Comparison of ENCODE assay signal across 1 cellular context in genomic region chr2:120503793-120504571, GRCh38.
TF ChIP-seq lines count a peak whose summit lies in the region.

No MANE protein-coding gene starts in this region.

TF ChIP-seq in HepG2, 621 proteins besides CTCF, POLR2A, EP300 and RAD21 (continued from another document):
- no peak for TF ChIP-seq ZNF281 (CRISPR knock-in tag; IDR thresholded peaks at IDR 0.05; ENCODE audit: borderline replicate concordance)
- TF ChIP-seq MAFK (conservative IDR thresholded peaks at IDR 0.05 in 1 of 2, IDR thresholded peaks at IDR 0.05 in 1 of 2; ENCODE audit: low read length in 2 of 2) = peak; percentile 18 to 30; a peak in 1 of 4 replicates
- 0 out of 2 replicates have a peak, but pooled peaks have one; percentile 36 for TF ChIP-seq ARNTL (CRISPR knock-in tag; IDR thresholded peaks at IDR 0.05)
- peak; percentile 58 for TF ChIP-seq RFX1 (IDR thresholded peaks at IDR 0.05)
- TF ChIP-seq BHLHE40 (IDR thresholded peaks at IDR 0.05; ENCODE audit: low read length) = peak; percentile 70; the same call in 1 of the 2 replicates
- no peak for TF ChIP-seq PLSCR1 (CRISPR knock-in tag; IDR thresholded peaks at IDR 0.05; ENCODE audit: borderline replicate concordance)
- no peak for TF ChIP-seq RERE (CRISPR knock-in tag; IDR thresholded peaks at IDR 0.05; ENCODE audit: low read depth)
- no peak for TF ChIP-seq EED (CRISPR knock-in tag; IDR thresholded peaks at IDR 0.05)
- TF ChIP-seq CENPX (CRISPR knock-in tag; IDR thresholded peaks at IDR 0.05) = no peak
- 0 out of 2 replicates have a peak, but pooled peaks have one; percentile 31 for TF ChIP-seq MAZ (IDR thresholded peaks at IDR 0.05; ENCODE audit: borderline replicate concordance, low read depth, low read length)
- no peak for TF ChIP-seq MAZ (CRISPR knock-in tag; IDR thresholded peaks at IDR 0.05; ENCODE audit: low read depth)
- TF ChIP-seq UBTF (CRISPR knock-in tag; IDR thresholded peaks at IDR 0.05) = peak; percentile 34; the same call in 1 of the 2 replicates
- no peak for TF ChIP-seq ZNF124 (CRISPR knock-in tag; IDR thresholded peaks at IDR 0.05)
- TF ChIP-seq ARID5B (CRISPR knock-in tag; IDR thresholded peaks at IDR 0.05) = 0 out of 2 replicates have a peak, but pooled peaks have one; percentile 50
- TF ChIP-seq ZNF136 (CRISPR knock-in tag; IDR thresholded peaks at IDR 0.05; ENCODE audit: low read depth) = no peak
- peak; percentile 51 for TF ChIP-seq HNF4A (CRISPR knock-in tag; IDR thresholded peaks at IDR 0.05)
- peak; percentile 47; the same call in 1 of the 2 replicates for TF ChIP-seq MTA1 (CRISPR knock-in tag; IDR thresholded peaks at IDR 0.05; ENCODE audit: borderline replicate concordance)
- no peak for TF ChIP-seq ZNF709 (CRISPR knock-in tag; IDR thresholded peaks at IDR 0.05)
- TF ChIP-seq ZNF878 (CRISPR knock-in tag; IDR thresholded peaks at IDR 0.05) = 0 out of 2 replicates have a peak, but pooled peaks have one; percentile 44
- TF ChIP-seq HDAC2 (CRISPR knock-in tag; IDR thresholded peaks at IDR 0.05) = peak; percentile 25; the same call in 1 of the 2 replicates
- TF ChIP-seq ZNF784 (CRISPR knock-in tag; IDR thresholded peaks at IDR 0.05; ENCODE audit: borderline replicate concordance) = 0 out of 2 replicates have a peak, but pooled peaks have one; percentile 48
TF ChIP-seq in HepG2: peak in this region for 51.
